In the genomic region with DNA sequence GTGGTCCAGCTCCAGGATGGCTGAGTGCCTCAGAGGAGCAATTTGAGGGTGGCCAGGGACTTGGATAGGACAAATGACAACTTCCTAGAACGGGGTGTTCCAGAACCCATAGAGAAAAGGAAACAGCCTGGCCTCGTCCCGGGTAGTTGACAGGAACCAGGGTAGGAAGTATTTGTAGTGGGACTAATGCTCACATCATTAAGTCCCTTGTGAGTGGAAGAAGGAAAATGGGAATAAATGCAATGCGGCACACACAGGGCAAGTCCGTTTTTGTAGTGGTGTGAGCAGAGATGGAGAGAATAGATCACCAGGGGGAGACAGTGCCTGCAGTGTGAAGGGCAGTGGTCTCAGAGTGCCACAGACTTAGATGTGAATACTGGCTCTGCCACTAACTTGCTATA, we compare ENCODE assay signal across 8 cellular contexts. TPM values are rescaled to one million over a fixed set of nuclear protein-coding genes. Genes with fewer than 3 reads are reported as not detected.
DNase-seq lines count a peak whose midpoint lies in the region; ATAC-seq and TF ChIP-seq lines count a peak whose summit lies in the region.

No MANE protein-coding gene starts in this region.

- ATAC-seq in activated CD8-positive, alpha-beta memory T cell treated with anti-CD3 and anti-CD28 coated beads, Interleukin-2, amount 10 ng/mL, durations not matched to agents 7 days and 5 days = no peak
- no peak for ATAC-seq in GM21381 (IDR thresholded peaks at IDR 0.05; ENCODE audit: unreplicated experiment)

- no peaks in the 10 kb centered on the region for H4K20me1 ChIP-seq in PC-9 (ENCODE audit: insufficient read depth)

- H3K9me3 ChIP-seq in PC-9 (ENCODE audit: insufficient read depth, low read depth) = no peaks in the 10 kb centered on the region

- H3K4me1 ChIP-seq in PC-9 (replicated peaks; ENCODE audit: insufficient read depth) = peaks cover 14% of the 10 kb centered on the region

- DNase-seq in activated CD8-positive, alpha-beta memory T cell treated with anti-CD3 and anti-CD28 coated beads, Interleukin-2, amount 10 ng/mL, durations not matched to agents 7 days and 5 days = peak; percentile 43
- DNase-seq in activated CD8-positive, alpha-beta memory T cell treated with anti-CD3 and anti-CD28 coated beads, Interleukin-2, amount 50 U/mL, for 48 hours = no peak
- DNase-seq in PC-9 (peak; percentile 42 to 49), fibroblast of gingiva (ENCODE audit: low read depth) (peak; percentile 71), retina (peak; percentile 39), NCI-H1436 treated with DMSO at 0.1 percent for 48 hours (lab: John Stamatoyannopoulos, UW) (no peak), NCI-H146 treated with DMSO at 0.1 percent for 48 hours (lab: John Stamatoyannopoulos, UW; ENCODE audit: unreplicated experiment) (no peak)

- TF ChIP-seq CTCF in PC-9 (conservative IDR thresholded peaks at IDR 0.05) = peak; percentile 70

- H3K4me2 ChIP-seq in PC-9 = no peak overlapping the region

- POLR2A ChIA-PET in PC-9 (lab: Charles Lee; ENCODE audit: unreplicated experiment) = no interaction called here

- no peak overlapping the region for H3K27ac Mint-ChIP-seq in activated CD8-positive, alpha-beta memory T cell treated with anti-CD3 and anti-CD28 coated beads, Interleukin-2, amount 10 ng/mL, durations not matched to agents 7 days and 5 days

- H3K79me2 ChIP-seq in PC-9 (ENCODE audit: low read depth) = no peaks in the 10 kb centered on the region

- H3K4me3 Mint-ChIP-seq in activated CD8-positive, alpha-beta memory T cell treated with anti-CD3 and anti-CD28 coated beads, Interleukin-2, amount 10 ng/mL, durations not matched to agents 7 days and 5 days = no peak overlapping the region

- no peaks in the 10 kb centered on the region for H3K9me2 ChIP-seq in PC-9 (ENCODE audit: insufficient read depth)

- no TSS peak for BruUV-seq in PC-9 (replicated peaks; lab: Mats Ljungman, UMichigan)

- intact Hi-C loops in PC-9 (cut with micrococcal nuclease; ENCODE audit: unreplicated experiment) = loop anchor here (1.0 to 10.0 kb wide), 7 partner anchors 53 to 762 kb away; partner anchors contain the start of gene RPL32

- H3K27me3 ChIP-seq in PC-9 (ENCODE audit: insufficient read depth, low read depth) = no peaks in the 10 kb centered on the region

- H3F3A ChIP-seq in PC-9 (ENCODE audit: insufficient read depth, low read depth) = no peaks in the 10 kb centered on the region

- CTCF ChIA-PET in activated CD8-positive, alpha-beta memory T cell treated with anti-CD3 and anti-CD28 coated beads, Interleukin-2, amount 10 ng/mL, durations not matched to agents 7 days and 5 days (lab: Charles Lee) = interaction anchor here (1.1 to 10.1 kb wide), 5 partner anchors 37 to 342 kb away, joined by 3 to 194 read pairs (median 22); partner anchors contain the start of gene TSEN2
- CTCF ChIA-PET in PC-9 (lab: Charles Lee) = interaction anchor here (0.6 to 1.2 kb wide), 4 partner anchors 56 to 341 kb away, joined by 3 to 9 read pairs (median 6); no protein-coding TSS in a partner anchor

- H3K36me3 Mint-ChIP-seq in activated CD8-positive, alpha-beta memory T cell treated with anti-CD3 and anti-CD28 coated beads, Interleukin-2, amount 10 ng/mL, durations not matched to agents 7 days and 5 days = no peaks in the 10 kb centered on the region

- H3K4me3 ChIP-seq in PC-9 = no peak overlapping the region

- H3K9me3 Mint-ChIP-seq in activated CD8-positive, alpha-beta memory T cell treated with anti-CD3 and anti-CD28 coated beads, Interleukin-2, amount 10 ng/mL, durations not matched to agents 7 days and 5 days (ENCODE audit: low read depth) = no peaks in the 10 kb centered on the region

- no peak overlapping the region for H2AFZ ChIP-seq in PC-9

- peaks cover 28% of the 10 kb centered on the region for H3K27me3 Mint-ChIP-seq in activated CD8-positive, alpha-beta memory T cell treated with anti-CD3 and anti-CD28 coated beads, Interleukin-2, amount 10 ng/mL, durations not matched to agents 7 days and 5 days

- no peak overlapping the region for H3K27ac ChIP-seq in PC-9

- no peaks in the 10 kb centered on the region for H3K36me3 ChIP-seq in PC-9 (ENCODE audit: low read depth)

- peaks cover 8% of the 10 kb centered on the region for H3K4me1 Mint-ChIP-seq in activated CD8-positive, alpha-beta memory T cell treated with anti-CD3 and anti-CD28 coated beads, Interleukin-2, amount 10 ng/mL, durations not matched to agents 7 days and 5 days

RNA-seq across cellular contexts. Expression of gene TIMP4, which starts 19.6 kb away (rescaled TPM):
- total RNA-seq in activated CD8-positive, alpha-beta memory T cell treated with anti-CD3 and anti-CD28 coated beads, Interleukin-2, amount 10 ng/mL, durations not matched to agents 7 days and 5 days = not detected
- total RNA-seq in PC-9 (2021) = 15.5 and 19.0 TPM in 2 replicates

Comparison
In these comparisons a context has a peak if more than half of its experiments do, and no peak if none do; other contexts are left out.
1. DNase-seq: peak in activated CD8-positive, alpha-beta memory T cell treated with anti-CD3 and anti-CD28 coated beads, Interleukin-2, amount 10 ng/mL, durations not matched to agents 7 days and 5 days (single experiment), PC-9 (2 of 2), fibroblast of gingiva (single experiment) and retina (single experiment); none in activated CD8-positive, alpha-beta memory T cell treated with anti-CD3 and anti-CD28 coated beads, Interleukin-2, amount 50 U/mL, for 48 hours (single experiment), NCI-H1436 treated with DMSO at 0.1 percent for 48 hours (single experiment) and NCI-H146 treated with DMSO at 0.1 percent for 48 hours (single experiment).
2. RNA of gene TIMP4, which starts 19.6 kb away (total RNA-seq): 15.5 to 19.0 TPM in PC-9; not detected in activated CD8-positive, alpha-beta memory T cell treated with anti-CD3 and anti-CD28 coated beads, Interleukin-2, amount 10 ng/mL, durations not matched to agents 7 days and 5 days; every median in the first group is over 10 times any median in the second.